In genomic region chr4:70735915-70736314, GRCh38 we compare ENCODE assay signal across 8 cellular contexts. TPM values are rescaled to one million over a fixed set of nuclear protein-coding genes. Genes with fewer than 3 reads are reported as not detected.
DNase-seq lines count a peak whose midpoint lies in the region; ATAC-seq and TF ChIP-seq lines count a peak whose summit lies in the region.
"Not testable (repeated sequence)": the region's sequence is repeated elsewhere in the genome, so short reads cannot be mapped to it uniquely, and the experiment has no call there.

No MANE protein-coding gene starts in this region.

- H3K79me2 ChIP-seq in GM23248 (ENCODE audit: insufficient read depth): peaks cover 92% of the 10 kb centered on the region

- H3K9ac ChIP-seq in GM23248: not testable (repeated sequence)

- H4K20me1 ChIP-seq in GM23248 (ENCODE audit: insufficient read depth): not testable (repeated sequence)

- not testable (repeated sequence) for H2AFZ ChIP-seq in GM23248

- H3K4me1 Mint-ChIP-seq in CD8-positive, alpha-beta T cell (ENCODE audit: low read depth): peaks cover 47% of the 10 kb centered on the region
- peaks cover 20% of the 10 kb centered on the region for H3K4me1 Mint-ChIP-seq in activated T-helper 17 cell treated with anti-CD3 and anti-CD28 coated beads, Interleukin-2, amount 50 U/mL, for 72 hours
- peaks cover 15% of the 10 kb centered on the region for H3K4me1 Mint-ChIP-seq in endothelial cell (ENCODE audit: unreplicated experiment)

- ATAC-seq in CD8-positive, alpha-beta T cell: not testable (repeated sequence)
- ATAC-seq in activated T-helper 17 cell treated with anti-CD3 and anti-CD28 coated beads, Interleukin-2, amount 50 U/mL, for 72 hours (replicated peaks): peak; percentile 37
- ATAC-seq in left colon: peak; percentile 66

- TF ChIP-seq POLR2A in NB4 (IDR thresholded peaks at IDR 0.05; ENCODE audit: extremely low read depth, insufficient read length): not testable (repeated sequence)

- in situ Hi-C loops in GM23248 (cut with MboI): not testable (repeated sequence)

- peaks cover 49% of the 10 kb centered on the region for H3K4me1 ChIP-seq in CD8-positive, alpha-beta T cell (ENCODE audit: insufficient read depth, low read length)
- H3K4me1 ChIP-seq in GM23248 (ENCODE audit: insufficient read depth): peaks cover 25% of the 10 kb centered on the region

- not testable (repeated sequence) for H3K27me3 ChIP-seq in CD8-positive, alpha-beta T cell (ENCODE audit: insufficient read depth, low read length); GM23248 (replicated peaks; ENCODE audit: insufficient read depth)

- DNase-seq in CD8-positive, alpha-beta T cell: peak in 3 of 7 experiments; percentile 40 to 49 (median 44)
- peak; percentile 65 for DNase-seq in GM23248
- peak; percentile 84 for DNase-seq in NB4 (ENCODE audit: low read depth)
- peak; percentile 20 to 55 for DNase-seq in SW 1271 (lab: John Stamatoyannopoulos, UW)
- DNase-seq in endothelial cell (ENCODE audit: low spot score): peak; percentile 27
- peak; percentile 47 to 60 for DNase-seq in left colon
- DNase-seq in stimulated activated CD4-positive, alpha-beta T cell treated with anti-CD3 and anti-CD28 coated beads, Interleukin-4, amount 100 ng/mL, for 1 hour: peak; percentile 21

- peak overlapping the region; percentile 51 for H3K4me3 Mint-ChIP-seq in CD8-positive, alpha-beta T cell
- peak overlapping the region; percentile 42 for H3K4me3 Mint-ChIP-seq in activated T-helper 17 cell treated with anti-CD3 and anti-CD28 coated beads, Interleukin-2, amount 50 U/mL, for 72 hours
- not testable (repeated sequence) for H3K4me3 Mint-ChIP-seq in endothelial cell (ENCODE audit: unreplicated experiment)

- H3K9me3 ChIP-seq in CD8-positive, alpha-beta T cell (ENCODE audit: low read length); GM23248 (ENCODE audit: low read depth): not testable (repeated sequence)

- H3K4me3 ChIP-seq in CD8-positive, alpha-beta T cell (ENCODE audit: low read depth, low read length); GM23248; NB4 (ENCODE audit: low read depth, low read length): not testable (repeated sequence)

- POLR2A ChIA-PET in CD8-positive, alpha-beta T cell (lab: Charles Lee): interaction anchor here (0.9 to 6.5 kb wide), 7 partner anchors 13 to 103 kb away, joined by 3 to 85 read pairs (median 12); partner anchors contain the start of genes GRSF1, RUFY3 and UTP3

- not testable (repeated sequence) for H3K9me3 Mint-ChIP-seq in CD8-positive, alpha-beta T cell; activated T-helper 17 cell treated with anti-CD3 and anti-CD28 coated beads, Interleukin-2, amount 50 U/mL, for 72 hours; endothelial cell (ENCODE audit: unreplicated experiment)

- H3K36me3 Mint-ChIP-seq in CD8-positive, alpha-beta T cell; activated T-helper 17 cell treated with anti-CD3 and anti-CD28 coated beads, Interleukin-2, amount 50 U/mL, for 72 hours (ENCODE audit: low read depth); endothelial cell (ENCODE audit: low read depth, unreplicated experiment): not testable (repeated sequence)

- CTCF ChIA-PET in CD8-positive, alpha-beta T cell (lab: Charles Lee): interaction anchor here (0.7 to 7.2 kb wide), 18 partner anchors 9 to 166 kb away, joined by 3 to 74 read pairs (median 6); partner anchors contain the start of genes MOB1B and RUFY3

- H3K27ac ChIP-seq in CD8-positive, alpha-beta T cell (ENCODE audit: low read depth, low read length): not testable (repeated sequence)
- peak overlapping the region; percentile 77; the same call in 1 of the 2 replicates for H3K27ac ChIP-seq in GM23248

- H3K27ac Mint-ChIP-seq in CD8-positive, alpha-beta T cell: peak overlapping the region; percentile 88
- H3K27ac Mint-ChIP-seq in activated T-helper 17 cell treated with anti-CD3 and anti-CD28 coated beads, Interleukin-2, amount 50 U/mL, for 72 hours; endothelial cell (ENCODE audit: unreplicated experiment): not testable (repeated sequence)

- intact Hi-C loops in CD8-positive, alpha-beta T cell (cut with DNase I, micrococcal nuclease): loop anchor here (1.0 to 10.0 kb wide), 10 partner anchors 15 to 259 kb away; partner anchors contain the start of genes DCK (in 1 of the 2) and MOB1B (in 1 of the 2)
- intact Hi-C loops in left colon (cut with DNase I, micrococcal nuclease): not testable (repeated sequence)

- TF ChIP-seq CTCF in CD8-positive, alpha-beta T cell (IDR thresholded peaks at IDR 0.05); endothelial cell (IDR thresholded peaks at IDR 0.05; ENCODE audit: unreplicated experiment): not testable (repeated sequence)
- peak; percentile 15 for TF ChIP-seq CTCF in NB4 (IDR thresholded peaks at IDR 0.05; ENCODE audit: low read depth, low read length)

- H3K36me3 ChIP-seq in CD8-positive, alpha-beta T cell (ENCODE audit: insufficient read depth, low read length); GM23248 (ENCODE audit: low read depth): not testable (repeated sequence)

- H3K4me2 ChIP-seq in GM23248 (ENCODE audit: unreplicated experiment): not testable (repeated sequence)

- not testable (repeated sequence) for H3K27me3 Mint-ChIP-seq in CD8-positive, alpha-beta T cell (ENCODE audit: low read depth); activated T-helper 17 cell treated with anti-CD3 and anti-CD28 coated beads, Interleukin-2, amount 50 U/mL, for 72 hours; endothelial cell (ENCODE audit: unreplicated experiment)

- 77 to 85% methylated on average over 2 of the region's 2 CpGs for WGBS in GM23248 (ENCODE audit: low coverage in 1 of 2, low lambda C conversion rate in 2 of 2, missing lambda C conversion rate in 2 of 2), 2 experiments

- not testable (repeated sequence) for H3K9me2 ChIP-seq in GM23248 (ENCODE audit: insufficient read depth)

- peaks cover 23% of the 10 kb centered on the region for H3F3A ChIP-seq in GM23248 (ENCODE audit: insufficient read depth)

RNA-seq across cellular contexts. Expression of gene RUFY3, which starts 14.2 kb away (rescaled TPM):
- total RNA-seq in CD8-positive, alpha-beta T cell: 10 to 100 TPM; 18.4 to 26.5 TPM
- 24.0 and 36.2 TPM in 2 replicates for total RNA-seq in GM23248 (2014; rRNA removed; shearing (Covaris generic))
- 12.9 and 13.5 TPM in 2 replicates for polyA plus RNA-seq in GM23248 (2016; fragmentation: Nextera tagmentation; extraction: Ambion mirVana)
- 10 to 100 TPM; 14.1 to 14.9 TPM for total RNA-seq in activated T-helper 17 cell treated with anti-CD3 and anti-CD28 coated beads, Interleukin-2, amount 50 U/mL, for 72 hours
- 72.6 TPM for total RNA-seq in endothelial cell (ENCODE audit: unreplicated experiment)
- total RNA-seq in left colon: 10 to 100 TPM; 37.2 to 37.8 TPM

RNA-seq across cellular contexts. Expression of gene UTP3, which starts 47.6 kb away (rescaled TPM):
- total RNA-seq in CD8-positive, alpha-beta T cell: 10 to 100 TPM; 21.6 to 23.1 TPM
- 22.8 and 27.1 TPM in 2 replicates for total RNA-seq in GM23248 (2014; rRNA removed; shearing (Covaris generic))
- polyA plus RNA-seq in GM23248 (2016; fragmentation: Nextera tagmentation; extraction: Ambion mirVana): 17.8 and 19.2 TPM in 2 replicates
- total RNA-seq in activated T-helper 17 cell treated with anti-CD3 and anti-CD28 coated beads, Interleukin-2, amount 50 U/mL, for 72 hours: 10 to 100 TPM; 23.8 to 29.1 TPM
- total RNA-seq in endothelial cell (ENCODE audit: unreplicated experiment) (28.6 TPM), left colon (10 to 100 TPM; 18.4 to 19.7 TPM)
